In genomic region chr1:7248402-7248805, GRCh38 we compare ENCODE assay signal across 1 cellular context.
A peak's percentile ranks its signal among the peaks of the same experiment; 100 is the strongest.
TF ChIP-seq lines count a peak whose summit lies in the region.

No MANE protein-coding gene starts in this region.

TF ChIP-seq in HepG2, 621 proteins besides CTCF, POLR2A, EP300 and RAD21:
- TF ChIP-seq USF2 (IDR thresholded peaks at IDR 0.05; ENCODE audit: low read depth, low read length), result no peak
- TF ChIP-seq USF2 (CRISPR knock-in tag; IDR thresholded peaks at IDR 0.05; ENCODE audit: borderline replicate concordance), result no peak
- 0 out of 2 replicates have a peak, but pooled peaks have one; percentile 33 for TF ChIP-seq CREB1 (IDR thresholded peaks at IDR 0.05)
- TF ChIP-seq CREB1 (CRISPR knock-in tag; IDR thresholded peaks at IDR 0.05), result no peak
